Comparison of ENCODE assay signal across 9 cellular contexts in genomic region chr6:41559655-41560439, GRCh38. TPM values are rescaled to one million over a fixed set of nuclear protein-coding genes. Genes with fewer than 3 reads are reported as not detected.
DNase-seq lines count a peak whose midpoint lies in the region; ATAC-seq lines count a peak whose summit lies in the region.
"Had no signal": no experiment of that assay in that cellular context is flagged by ENCODE, and none has a peak within 500 bp of the region (broad histone marks: within the 10 kb centered on the region; RNA-seq: fewer than 3 reads in every experiment).

No MANE protein-coding gene starts in this region.

- no peak for DNase-seq in activated T-cell treated with anti-CD3 and anti-CD28 coated beads, Interleukin-2, amount 50 U/mL, for 24 hours
- no peak for DNase-seq in activated T-cell treated with anti-CD3 and anti-CD28 coated beads, Interleukin-2, amount 50 U/mL, for 1 hour
- DNase-seq in activated CD8-positive, alpha-beta T cell treated with anti-CD3 and anti-CD28 coated beads, Interleukin-2, amount 10 ng/mL, durations not matched to agents 7 days and 5 days = no peak
- DNase-seq in immature natural killer cell (no peak), NCI-H345 treated with DMSO at 0.1 percent for 48 hours (lab: John Stamatoyannopoulos, UW; ENCODE audit: unreplicated experiment) (no peak)
- DNase-seq in stimulated activated naive CD8-positive, alpha-beta T cell treated with anti-CD3 and anti-CD28 coated beads, Interleukin-15, amount 100 ng/mL, for 72 hours = no peak
- DNase-seq: NCI-H2171 treated with DMSO at 0.1 percent for 48 hours had no signal

- H3K9me3 Mint-ChIP-seq in activated T-cell treated with anti-CD3 and anti-CD28 coated beads, Interleukin-2, amount 50 U/mL, for 24 hours = no peaks in the 10 kb centered on the region
- no peaks in the 10 kb centered on the region for H3K9me3 Mint-ChIP-seq in activated CD8-positive, alpha-beta T cell treated with anti-CD3 and anti-CD28 coated beads, Interleukin-2, amount 10 ng/mL, durations not matched to agents 7 days and 5 days (ENCODE audit: insufficient read depth)
- no peaks in the 10 kb centered on the region for H3K9me3 Mint-ChIP-seq in immature natural killer cell
- H3K9me3 Mint-ChIP-seq in stimulated activated naive CD8-positive, alpha-beta T cell treated with anti-CD3 and anti-CD28 coated beads, Interleukin-15, amount 100 ng/mL, for 72 hours = no peaks in the 10 kb centered on the region

- H3K36me3 Mint-ChIP-seq in activated T-cell treated with anti-CD3 and anti-CD28 coated beads, Interleukin-2, amount 50 U/mL, for 24 hours (ENCODE audit: low read depth) = peaks cover 3% of the 10 kb centered on the region
- H3K36me3 Mint-ChIP-seq in activated CD8-positive, alpha-beta T cell treated with anti-CD3 and anti-CD28 coated beads, Interleukin-2, amount 10 ng/mL, durations not matched to agents 7 days and 5 days (ENCODE audit: low read depth) = no peaks in the 10 kb centered on the region
- H3K36me3 Mint-ChIP-seq in immature natural killer cell = peaks cover 0 to 8% (median 0%) of the 10 kb centered on the region in 3 donors

- peak overlapping the region; percentile 87 for H3K27ac Mint-ChIP-seq in activated T-cell treated with anti-CD3 and anti-CD28 coated beads, Interleukin-2, amount 50 U/mL, for 24 hours
- no peak overlapping the region for H3K27ac Mint-ChIP-seq in activated CD8-positive, alpha-beta T cell treated with anti-CD3 and anti-CD28 coated beads, Interleukin-2, amount 10 ng/mL, durations not matched to agents 7 days and 5 days
- H3K27ac Mint-ChIP-seq in immature natural killer cell = peak overlapping the region in 5 of 6 donors; percentile 40 to 85 (median 82)
- H3K27ac Mint-ChIP-seq in stimulated activated naive CD8-positive, alpha-beta T cell treated with anti-CD3 and anti-CD28 coated beads, Interleukin-15, amount 100 ng/mL, for 72 hours = peak overlapping the region; percentile 54 to 86

- no peak for ATAC-seq in activated CD8-positive, alpha-beta T cell treated with anti-CD3 and anti-CD28 coated beads, Interleukin-2, amount 10 ng/mL, durations not matched to agents 7 days and 5 days
- ATAC-seq in stimulated activated naive CD8-positive, alpha-beta T cell treated with anti-CD3 and anti-CD28 coated beads, Interleukin-15, amount 100 ng/mL, for 72 hours = no peak
- ATAC-seq in GM18520 (IDR thresholded peaks at IDR 0.05; ENCODE audit: unreplicated experiment) (no peak), GM21423 (IDR thresholded peaks at IDR 0.05; ENCODE audit: unreplicated experiment) (no peak)

- peaks cover 29% of the 10 kb centered on the region for H3K4me1 Mint-ChIP-seq in activated T-cell treated with anti-CD3 and anti-CD28 coated beads, Interleukin-2, amount 50 U/mL, for 24 hours (ENCODE audit: low read depth)
- H3K4me1 Mint-ChIP-seq in activated CD8-positive, alpha-beta T cell treated with anti-CD3 and anti-CD28 coated beads, Interleukin-2, amount 10 ng/mL, durations not matched to agents 7 days and 5 days (ENCODE audit: low read depth) = peaks cover 29% of the 10 kb centered on the region
- H3K4me1 Mint-ChIP-seq in immature natural killer cell = peaks cover 24 to 28% of the 10 kb centered on the region in 2 donors
- H3K4me1 Mint-ChIP-seq in stimulated activated naive CD8-positive, alpha-beta T cell treated with anti-CD3 and anti-CD28 coated beads, Interleukin-15, amount 100 ng/mL, for 72 hours = peaks cover 27% of the 10 kb centered on the region

- POLR2A ChIA-PET in activated CD8-positive, alpha-beta T cell treated with anti-CD3 and anti-CD28 coated beads, Interleukin-2, amount 10 ng/mL, durations not matched to agents 7 days and 5 days (lab: Charles Lee) = no interaction called here

- CTCF ChIA-PET in activated CD8-positive, alpha-beta T cell treated with anti-CD3 and anti-CD28 coated beads, Interleukin-2, amount 10 ng/mL, durations not matched to agents 7 days and 5 days (lab: Charles Lee) = no interaction called here

- H3K27me3 Mint-ChIP-seq in activated T-cell treated with anti-CD3 and anti-CD28 coated beads, Interleukin-2, amount 50 U/mL, for 24 hours = no peaks in the 10 kb centered on the region
- peaks cover 48% of the 10 kb centered on the region for H3K27me3 Mint-ChIP-seq in activated CD8-positive, alpha-beta T cell treated with anti-CD3 and anti-CD28 coated beads, Interleukin-2, amount 10 ng/mL, durations not matched to agents 7 days and 5 days (ENCODE audit: low read depth)
- peaks cover 0 to 5% (median 3%) of the 10 kb centered on the region in 3 donors for H3K27me3 Mint-ChIP-seq in immature natural killer cell (ENCODE audit: low read depth in 3 of 3)
- peaks cover 33% of the 10 kb centered on the region for H3K27me3 Mint-ChIP-seq in stimulated activated naive CD8-positive, alpha-beta T cell treated with anti-CD3 and anti-CD28 coated beads, Interleukin-15, amount 100 ng/mL, for 72 hours

- H3K4me3 Mint-ChIP-seq in activated T-cell treated with anti-CD3 and anti-CD28 coated beads, Interleukin-2, amount 50 U/mL, for 24 hours = peak overlapping the region; percentile 79
- H3K4me3 Mint-ChIP-seq in activated CD8-positive, alpha-beta T cell treated with anti-CD3 and anti-CD28 coated beads, Interleukin-2, amount 10 ng/mL, durations not matched to agents 7 days and 5 days = peak overlapping the region; percentile 80
- H3K4me3 Mint-ChIP-seq in immature natural killer cell = peak overlapping the region; percentile 85 to 90 (median 87)
- H3K4me3 Mint-ChIP-seq in stimulated activated naive CD8-positive, alpha-beta T cell treated with anti-CD3 and anti-CD28 coated beads, Interleukin-15, amount 100 ng/mL, for 72 hours = peak overlapping the region; percentile 86 to 96

RNA-seq across cellular contexts. Expression of gene FOXP4, which starts 13.7 kb away (rescaled TPM):
- total RNA-seq in activated CD8-positive, alpha-beta T cell treated with anti-CD3 and anti-CD28 coated beads, Interleukin-2, amount 10 ng/mL, durations not matched to agents 7 days and 5 days = 1 to 10 TPM; 6.7 to 7.1 TPM
- under 1 TPM; 0.10 to 0.73 (median 0.68) TPM for polyA plus RNA-seq in immature natural killer cell
